15 cellular contexts compared by ENCODE assay signal in genomic region chr2:62870966-62871365, GRCh38.
DNase-seq lines count a peak whose midpoint lies in the region; ATAC-seq and TF ChIP-seq lines count a peak whose summit lies in the region.
"Had no signal": no experiment of that assay in that cellular context is flagged by ENCODE, and none has a peak within 500 bp of the region (broad histone marks: within the 10 kb centered on the region; RNA-seq: fewer than 3 reads in every experiment).

No MANE protein-coding gene starts in this region.

- TF ChIP-seq POLR2A in HCT116 (IDR thresholded peaks at IDR 0.05; ENCODE audit: borderline replicate concordance, extremely low read depth, insufficient read depth, insufficient read length) (no peak), vagina (IDR thresholded peaks at IDR 0.05) (no peak)

- BruUV-seq in HCT116 (replicated peaks; lab: Mats Ljungman, UMichigan), result no TSS peak
- no TSS peak for BruUV-seq in PC-9 (replicated peaks; lab: Mats Ljungman, UMichigan)
- no TSS peak for BruUV-seq in Caco-2 (replicated peaks; lab: Mats Ljungman, UMichigan)

- H3K36me3 ChIP-seq in HCT116 (ENCODE audit: control insufficient read depth in 1 of 2, insufficient read depth in 2 of 2, low read length in 2 of 2) (peaks cover 22 to 45% of the 10 kb centered on the region in 2 experiments), PC-9 (ENCODE audit: low read depth) (peaks cover 41% of the 10 kb centered on the region), left lung (peaks cover 0 to 38% of the 10 kb centered on the region in 2 donors), Caco-2 (ENCODE audit: control insufficient read depth, insufficient read depth, low read length) (peaks cover 6% of the 10 kb centered on the region; the same call in 1 of the 2 replicates), vagina (peaks cover 0 to 35% of the 10 kb centered on the region in 2 donors)

- H3K36me3 Mint-ChIP-seq in Caco-2 (ENCODE audit: insufficient read depth, unreplicated experiment), result peaks cover 74% of the 10 kb centered on the region

- no peaks in the 10 kb centered on the region for H3K4me1 Mint-ChIP-seq in Caco-2 (ENCODE audit: low read depth, unreplicated experiment)
- H3K4me1 Mint-ChIP-seq: B cell had no signal

- H3K79me2 ChIP-seq in HCT116 (ENCODE audit: insufficient read depth, low read length), result no peaks in the 10 kb centered on the region
- no peaks in the 10 kb centered on the region for H3K79me2 ChIP-seq in PC-9 (ENCODE audit: low read depth)

- POLR2A ChIA-PET in HCT116 (lab: Charles Lee), result no interaction called here
- POLR2A ChIA-PET in PC-9 (lab: Charles Lee; ENCODE audit: unreplicated experiment), result no interaction called here
- POLR2A ChIA-PET in Caco-2 (lab: Charles Lee), result no interaction called here

- no peaks in the 10 kb centered on the region for H3K27me3 Mint-ChIP-seq in Caco-2 (ENCODE audit: insufficient read depth, unreplicated experiment)
- H3K27me3 Mint-ChIP-seq: B cell; CD4-positive, alpha-beta T cell had no signal

- peak overlapping the region; percentile 32; the same call in 1 of the 2 replicates for H3K4me2 ChIP-seq in HCT116 (ENCODE audit: low read length)
- H3K4me2 ChIP-seq in PC-9, result no peak overlapping the region

- H3K4me3 ChIP-seq in HCT116 (replicated peaks in 1 of 2; ENCODE audit: low read depth in 1 of 2, low read length in 2 of 2) (no peak overlapping the region), PC-9 (no peak overlapping the region), left lung (no peak overlapping the region), Caco-2 (ENCODE audit: low read depth, low read length) (no peak overlapping the region), vagina (no peak overlapping the region)
- H3K4me3 ChIP-seq: HAP-1 had no signal

- CTCF ChIA-PET in HCT116 (lab: Charles Lee) (no interaction called here), PC-9 (lab: Charles Lee) (no interaction called here), Caco-2 (lab: Charles Lee) (no interaction called here)

- peaks cover 0 to 15% of the 10 kb centered on the region in 2 experiments; a peak in 2 of 4 replicates for H3K9me3 ChIP-seq in HCT116 (ENCODE audit: control insufficient read depth in 1 of 2, insufficient read depth in 1 of 2, low read depth in 1 of 2, low read length in 2 of 2)
- peaks cover 5% of the 10 kb centered on the region for H3K9me3 ChIP-seq in PC-9 (ENCODE audit: insufficient read depth, low read depth)
- peaks cover 0 to 22% of the 10 kb centered on the region in 2 donors for H3K9me3 ChIP-seq in left lung
- H3K9me3 ChIP-seq in Caco-2, result peaks cover 13% of the 10 kb centered on the region
- peaks cover 3% of the 10 kb centered on the region for H3K9me3 ChIP-seq in vagina
- H3K9me3 ChIP-seq: HAP-1 had no signal

- H2AFZ ChIP-seq in HCT116 (ENCODE audit: low read depth, low read length, poor library complexity, severe bottlenecking) (no peak overlapping the region), PC-9 (no peak overlapping the region)

- no peak overlapping the region for H3K4me3 Mint-ChIP-seq in Caco-2 (ENCODE audit: unreplicated experiment)
- H3K4me3 Mint-ChIP-seq: B cell; CD4-positive, alpha-beta T cell; HFFc6 had no signal

- H3K9me2 ChIP-seq in HCT116 (ENCODE audit: insufficient read depth), result no peaks in the 10 kb centered on the region; the same call in 1 of the 2 replicates
- no peaks in the 10 kb centered on the region for H3K9me2 ChIP-seq in PC-9 (ENCODE audit: insufficient read depth)

- ATAC-seq in HCT116 (0 out of 2 replicates have a peak, but pooled peaks have one; percentile 17), left lung (peak; percentile 63), GM19395 (IDR thresholded peaks at IDR 0.05; ENCODE audit: unreplicated experiment) (no peak), HG03432 (IDR thresholded peaks at IDR 0.05; ENCODE audit: unreplicated experiment) (no peak)

- H3K27ac Mint-ChIP-seq in Caco-2 (ENCODE audit: unreplicated experiment), result no peak overlapping the region
- H3K27ac Mint-ChIP-seq: B cell; CD4-positive, alpha-beta T cell; HFFc6 had no signal

- intact Hi-C loops in HCT116 (cut with micrococcal nuclease) (no loop called here), PC-9 (cut with micrococcal nuclease; ENCODE audit: unreplicated experiment) (no loop called here), left lung (cut with DNase I) (no loop called here), Caco-2 (cut with micrococcal nuclease; ENCODE audit: unreplicated experiment) (no loop called here), vagina (cut with DNase I) (no loop called here)

- DNase-seq in HCT116 (ENCODE audit: low read depth, low spot score), result no peak
- peak in 1 of 2 experiments; percentile 36 for DNase-seq in PC-9
- no peak for DNase-seq in epithelial cell of prostate (ENCODE audit: low read depth, low spot score)
- no peak for DNase-seq in left lung
- no peak for DNase-seq in Caco-2
- no peak for DNase-seq in vagina (ENCODE audit: extremely low spot score in 2 of 2)
- DNase-seq: C1 segment of cervical spinal cord; CD4-positive, alpha-beta T cell; DMS79; HFFc6 had no signal

- RAD21 ChIA-PET in HCT116 (lab: Charles Lee; ENCODE audit: low non-redundant PET in 1 of 2, low total read pairs in 2 of 2, uncharacterized antibody in 2 of 2, unreplicated experiment in 2 of 2), result no interaction called here

- no peak overlapping the region for H3K9ac ChIP-seq in HCT116 (ENCODE audit: low read length)

- 0 out of 2 replicates have a peak, but pooled peaks cover 3% of the 10 kb centered on the region for H4K20me1 ChIP-seq in HCT116 (ENCODE audit: insufficient read depth)
- H4K20me1 ChIP-seq in PC-9 (ENCODE audit: insufficient read depth), result no peaks in the 10 kb centered on the region

- H3K4me1 ChIP-seq in HCT116 (ENCODE audit: control insufficient read depth in 1 of 2, insufficient read depth in 2 of 2, low read length in 2 of 2) (peaks cover 8 to 13% of the 10 kb centered on the region in 2 experiments), PC-9 (replicated peaks; ENCODE audit: insufficient read depth) (peaks cover 14% of the 10 kb centered on the region), left lung (no peaks in the 10 kb centered on the region), Caco-2 (no peaks in the 10 kb centered on the region), vagina (no peaks in the 10 kb centered on the region)
- H3K4me1 ChIP-seq: HAP-1 had no signal

- no peaks in the 10 kb centered on the region for H3K27me3 ChIP-seq in HCT116 (ENCODE audit: insufficient read depth, low read length)
- H3K27me3 ChIP-seq in PC-9 (ENCODE audit: insufficient read depth, low read depth), result no peaks in the 10 kb centered on the region
- H3K27me3 ChIP-seq in left lung, result no peaks in the 10 kb centered on the region
- no peaks in the 10 kb centered on the region for H3K27me3 ChIP-seq in Caco-2 (replicated peaks; ENCODE audit: control insufficient read depth, insufficient read depth, low read length)
- H3K27me3 ChIP-seq in vagina, result no peaks in the 10 kb centered on the region

- H3F3A ChIP-seq in PC-9 (ENCODE audit: insufficient read depth, low read depth), result peaks cover 10% of the 10 kb centered on the region; the same call in 1 of the 2 replicates

- no peak for TF ChIP-seq RAD21 in HCT116 (IDR thresholded peaks at IDR 0.05; ENCODE audit: low read depth)

- H3K27ac ChIP-seq in HCT116 (ENCODE audit: low read depth, low read length) (peak overlapping the region; percentile 67), PC-9 (peak overlapping the region; percentile 18; the same call in 1 of the 2 replicates), epithelial cell of prostate (peak overlapping the region; percentile 54), left lung (no peak overlapping the region), vagina (no peak overlapping the region)
- H3K27ac ChIP-seq: HL-60 had no signal

- TF ChIP-seq CTCF in HCT116 (IDR thresholded peaks at IDR 0.05 in 2 of 3, conservative IDR thresholded peaks at IDR 0.05 in 1 of 3; ENCODE audit: borderline replicate concordance in 1 of 3, insufficient read depth in 1 of 3, low read depth in 2 of 3, low read length in 2 of 3) (no peak), PC-9 (conservative IDR thresholded peaks at IDR 0.05) (no peak), left lung (IDR thresholded peaks at IDR 0.05) (no peak), Caco-2 (IDR thresholded peaks at IDR 0.05; ENCODE audit: insufficient read depth in 1 of 2, low read depth in 1 of 2, low read length in 1 of 2, severe bottlenecking in 1 of 2, unreplicated experiment in 1 of 2) (no peak), vagina (IDR thresholded peaks at IDR 0.05) (no peak)

- peaks cover 34% of the 10 kb centered on the region for H3K9me3 Mint-ChIP-seq in Caco-2 (ENCODE audit: unreplicated experiment)

TF ChIP-seq in HCT116, 20 proteins besides CTCF, POLR2A, EP300 and RAD21 (continues in another document):
- no peak for TF ChIP-seq ZNF274 (IDR thresholded peaks at IDR 0.05; ENCODE audit: low read depth, low read length)
- TF ChIP-seq ATF3 (IDR thresholded peaks at IDR 0.05), result no peak
- no peak for TF ChIP-seq EGR1 (IDR thresholded peaks at IDR 0.05; ENCODE audit: low read depth)
- no peak for TF ChIP-seq REST (IDR thresholded peaks at IDR 0.05; ENCODE audit: low read depth)
- no peak for TF ChIP-seq POLR2AphosphoS5 (IDR thresholded peaks at IDR 0.05; ENCODE audit: low read depth, low read length)
- TF ChIP-seq SP1 (IDR thresholded peaks at IDR 0.05; ENCODE audit: low read depth), result no peak

Comparison
In these comparisons a context has a peak if more than half of its experiments do, and no peak if none do; other contexts are left out.
1. ATAC-seq: peak in HCT116 (single experiment) and left lung (single experiment); none in GM19395 (single experiment) and HG03432 (single experiment).
2. H3K27ac ChIP-seq: peak in HCT116 (single experiment), PC-9 (single experiment) and epithelial cell of prostate (single experiment); none in left lung (0 of 2) and vagina (single experiment).